In genomic region chr3:125207949-125208568, GRCh38 we compare ENCODE assay signal across 27 cellular contexts. TPM values are rescaled to one million over a fixed set of nuclear protein-coding genes. Genes with fewer than 3 reads are reported as not detected.
DNase-seq lines count a peak whose midpoint lies in the region; ATAC-seq, FAIRE-seq and TF ChIP-seq lines count a peak whose summit lies in the region.
"Had no signal": no experiment of that assay in that cellular context is flagged by ENCODE, and none has a peak within 500 bp of the region (broad histone marks: within the 10 kb centered on the region; RNA-seq: fewer than 3 reads in every experiment).

No MANE protein-coding gene starts in this region.

- 80% methylated on average over 1 of the region's 1 CpG for WGBS in A549 (ENCODE audit: missing lambda C conversion rate)

- DNase-seq in A549 (ENCODE audit: low read depth in 1 of 2, low spot score in 1 of 2): no peak
- DNase-seq in HT-29 (ENCODE audit: low spot score): peak; percentile 33
- no peak for DNase-seq in breast epithelium (ENCODE audit: low spot score in 2 of 2)
- no peak for DNase-seq in HEK293T (ENCODE audit: extremely low spot score)
- no peak for DNase-seq in stimulated activated CD4-positive, alpha-beta T cell treated with anti-CD3 and anti-CD28 coated beads, Interleukin-12 subunit alpha, Interleukin-12 subunit beta, amount 100 ng/mL, for 4 hours
- no peak for DNase-seq in NCI-H510A (lab: John Stamatoyannopoulos, UW)
- no peak for DNase-seq in DMS79 treated with DMSO at 0.1 percent for 48 hours (lab: John Stamatoyannopoulos, UW)
- DNase-seq: activated CD4-positive, alpha-beta T cell treated with anti-CD3 and anti-CD28 coated beads, Interleukin-2, amount 50 U/mL, for 48 hours; activated CD8-positive, alpha-beta memory T cell treated with anti-CD3 and anti-CD28 coated beads, Interleukin-2, amount 50 U/mL, for 48 hours; BE2C; cortex of kidney; DMS79; foreskin melanocyte; mesenchymal stem cell; NCI-H1105; NCI-H2081; NCI-H226; NCI-H748 treated with DMSO at 0.1 percent for 48 hours; nucleus accumbens; RPMI8226; T-cell had no signal

- FAIRE-seq in A549 (lab: Jason Lieb, UNC): no peak
- FAIRE-seq: GM19239 had no signal

- TF ChIP-seq POLR2A in A549 (IDR thresholded peaks at IDR 0.05; ENCODE audit: low read length) (no peak), breast epithelium (IDR thresholded peaks at IDR 0.05) (no peak)

- no peaks in the 10 kb centered on the region for H3K36me3 ChIP-seq in breast epithelium
- no peaks in the 10 kb centered on the region for H3K36me3 ChIP-seq in mucosa of stomach (ENCODE audit: control insufficient read depth, insufficient read depth, low read length)
- H3K36me3 ChIP-seq: BE2C, cardiac muscle cell had no signal

- H3K27ac ChIP-seq in A549 (peak overlapping the region; percentile 17 to 47; a peak in 3 of 6 replicates), breast epithelium (peak overlapping the region; percentile 38 to 40)
- H3K27ac ChIP-seq: cardiac muscle cell had no signal

- no peak overlapping the region for H3K4me3 ChIP-seq in A549
- no peak overlapping the region for H3K4me3 ChIP-seq in breast epithelium
- H3K4me3 ChIP-seq in mucosa of stomach (ENCODE audit: low read length): peak overlapping the region; percentile 18
- H3K4me3 ChIP-seq: cardiac muscle cell had no signal

- POLR2A ChIA-PET in A549 (lab: Yijun Ruan, JAX) (no interaction called here), HEK293T (lab: Yijun Ruan, JAX) (no interaction called here)

- no peak for ATAC-seq in A549
- ATAC-seq: activated CD4-positive, CD25-positive, alpha-beta regulatory T cell treated with anti-CD3 and anti-CD28 coated beads, Interleukin-2, amount 50 U/mL, for 24 hours; activated naive CD4-positive, alpha-beta T cell treated with anti-CD3 and anti-CD28 coated beads, Interleukin-2, amount 50 U/mL, for 72 hours; activated T-helper 17 cell treated with anti-CD3 and anti-CD28 coated beads, Interleukin-2, amount 50 U/mL, for 72 hours; T-cell had no signal

- TF ChIP-seq RAD21 in A549 (conservative IDR thresholded peaks at IDR 0.05 in 1 of 2, IDR thresholded peaks at IDR 0.05 in 1 of 2): no peak

- intact Hi-C loops in breast epithelium (cut with DNase I; ENCODE audit: low total_unique reads): no loop called here

- no peak for TF ChIP-seq CTCF in A549 (IDR thresholded peaks at IDR 0.05)
- TF ChIP-seq CTCF in breast epithelium (IDR thresholded peaks at IDR 0.05): no peak

- H3K4me1 ChIP-seq in A549 (peaks cover 7% of the 10 kb centered on the region), breast epithelium (no peaks in the 10 kb centered on the region), mucosa of stomach (ENCODE audit: control insufficient read depth, insufficient read depth, low read length) (peaks cover 35% of the 10 kb centered on the region)

- CTCF ChIA-PET in A549 (lab: Yijun Ruan, JAX) (interaction anchor here (0.6 kb wide), 1 partner anchor 208 kb away, joined by 3 read pairs; no protein-coding TSS in a partner anchor), HEK293T (lab: Yijun Ruan, JAX) (no interaction called here)

- H3K27me3 ChIP-seq in breast epithelium (no peaks in the 10 kb centered on the region), mucosa of stomach (ENCODE audit: control insufficient read depth, insufficient read depth, low read length) (peaks cover 5% of the 10 kb centered on the region)

- H3K9ac ChIP-seq in mucosa of stomach (ENCODE audit: low read length): no peak overlapping the region

- TF ChIP-seq EP300 in A549 (IDR thresholded peaks at IDR 0.05): no peak

- H3K4me2 ChIP-seq in A549: peak overlapping the region; percentile 28; the same call in 1 of the 3 replicates

- H3K9me3 ChIP-seq in A549 (no peaks in the 10 kb centered on the region), breast epithelium (no peaks in the 10 kb centered on the region), mucosa of stomach (ENCODE audit: control insufficient read depth, low read length) (no peaks in the 10 kb centered on the region)
- H3K9me3 ChIP-seq: BE2C had no signal

TF ChIP-seq in A549, 52 proteins besides CTCF, POLR2A, EP300 and RAD21:
- TF ChIP-seq MAFK (IDR thresholded peaks at IDR 0.05; ENCODE audit: partially characterized antibody) (peak; percentile 39), RARB (CRISPR knock-in tag; IDR thresholded peaks at IDR 0.05) (no peak), RNF2 (IDR thresholded peaks at IDR 0.05; ENCODE audit: borderline replicate concordance, low read depth) (no peak), HOXB5 (CRISPR knock-in tag; IDR thresholded peaks at IDR 0.05) (no peak), CBX8 (IDR thresholded peaks at IDR 0.05) (no peak), ESRRA (IDR thresholded peaks at IDR 0.05; ENCODE audit: borderline replicate concordance, low read length) (no peak), NFE2L2 (conservative IDR thresholded peaks at IDR 0.05; ENCODE audit: low read length) (peak; percentile 31; the same call in 1 of the 2 replicates)

TF ChIP-seq in HEK293T, 16 proteins besides CTCF, POLR2A, EP300 and RAD21:
- TF ChIP-seq ZNF384 (IDR thresholded peaks at IDR 0.05) (no peak), FOXA1 (IDR thresholded peaks at IDR 0.05) (no peak), SP1 (IDR thresholded peaks at IDR 0.05) (no peak), CTBP1 (IDR thresholded peaks at IDR 0.05; ENCODE audit: borderline replicate concordance) (no peak), L3MBTL2 (conservative IDR thresholded peaks at IDR 0.05) (no peak), FOXM1 (IDR thresholded peaks at IDR 0.05; ENCODE audit: borderline replicate concordance) (no peak), TARDBP (IDR thresholded peaks at IDR 0.05) (no peak), LEF1 (IDR thresholded peaks at IDR 0.05; ENCODE audit: borderline replicate concordance) (no peak), BHLHE40 (IDR thresholded peaks at IDR 0.05; ENCODE audit: borderline replicate concordance) (no peak), ELF4 (IDR thresholded peaks at IDR 0.05) (no peak), NFRKB (IDR thresholded peaks at IDR 0.05) (no peak)

RNA-seq across cellular contexts. Expression of gene SLC12A8, which starts 4.5 kb away (rescaled TPM):
- polyA plus RNA-seq in A549 (2011; rRNA removed) (0.93 and 1.1 TPM in 2 replicates), A549 (2017; fragmentation: RNase III; extraction: RNeasy Plus Mini Kit Qiagen cat#74134 plus additional on column Dnase treatment) (3.4 to 5.0 TPM (median 4.2 TPM) in 3 replicates)
- polyA plus RNA-seq in A549 (2012; cell fraction: cytosol; rRNA removed): 0.93 and 1.2 TPM in 2 replicates
- polyA plus RNA-seq in A549 (2012; cell fraction: nucleus; rRNA removed): 1.2 and 1.3 TPM in 2 replicates
- 1.5 and 1.7 TPM in 2 replicates for polyA minus RNA-seq in A549 (2011; rRNA and poly(A)+ RNA removed)
- 57.8 and 61.3 TPM in 2 replicates for total RNA-seq in HT-29 (2014; rRNA removed; shearing (Covaris generic))
- 10 to 100 TPM in 1 of 3 donors, 1 to 10 TPM in 1, under 1 TPM in 1; 0.48 to 12.5 (median 9.8) TPM for total RNA-seq in breast epithelium
